ENCODE assay signal across 21 cellular contexts in the genomic region with DNA sequence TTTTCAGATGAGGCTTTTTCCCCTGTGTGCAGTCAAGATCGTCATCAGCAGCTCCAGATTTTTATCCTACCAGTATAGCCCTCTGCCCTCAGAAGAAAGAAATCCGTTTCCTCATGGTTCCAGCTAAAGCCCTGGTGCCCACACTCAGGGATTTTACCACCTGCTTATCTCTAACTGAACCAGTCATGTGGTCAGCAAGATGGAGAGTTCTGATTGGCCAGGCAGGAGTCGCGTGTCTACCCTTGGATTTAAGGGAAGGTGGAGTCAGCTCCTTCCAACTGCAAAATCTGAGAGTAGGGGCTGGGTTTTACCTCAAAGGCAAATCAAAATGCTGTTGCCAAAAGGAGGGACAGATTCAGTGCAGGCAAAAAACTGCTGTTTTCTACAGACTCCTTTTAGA.
"Had no signal": no experiment of that assay in that cellular context is flagged by ENCODE, and none has a peak within 500 bp of the region (broad histone marks: within the 10 kb centered on the region; RNA-seq: fewer than 3 reads in every experiment).

No MANE protein-coding gene starts in this region.

- H3K27ac Mint-ChIP-seq: endodermal cell; stimulated activated memory B cell treated with anti-CD40 and anti-IgM and Interleukin-4, amounts not matched to agents 10 μg/mL and 1 μg/mL and 100 μg/mL, for 72 hours; stimulated activated naive CD8-positive, alpha-beta T cell treated with anti-CD3 and anti-CD28 coated beads, Interleukin-15, Interleukin-2, amounts not matched to agents 100 ng/mL and 50 ng/mL, for 24 hours had no signal

- H3K4me3 ChIP-seq: hepatocyte, psoas muscle, right lobe of liver, spleen, tibial artery, upper lobe of left lung, uterus had no signal

- H3K36me3 Mint-ChIP-seq: naive thymus-derived CD8-positive, alpha-beta T cell; stimulated activated memory B cell treated with anti-CD40 and anti-IgM and Interleukin-4, amounts not matched to agents 10 μg/mL and 1 μg/mL and 100 μg/mL, for 72 hours had no signal

- ATAC-seq: foreskin keratinocyte; naive thymus-derived CD8-positive, alpha-beta T cell; psoas muscle; right lobe of liver; stimulated activated memory B cell treated with anti-CD40 and anti-IgM and Interleukin-4, amounts not matched to agents 10 μg/mL and 1 μg/mL and 100 μg/mL, for 72 hours had no signal

- DNase-seq: effector CD4-positive, alpha-beta T cell; endodermal cell; erythroblast; foreskin keratinocyte; mesendoderm; naive thymus-derived CD8-positive, alpha-beta T cell; psoas muscle; retina; right lobe of liver; spleen; stimulated activated CD4-positive, alpha-beta T cell treated with anti-CD3 and anti-CD28 coated beads, Interleukin-15, amount 100 ng/mL, for 24 hours; stimulated activated CD4-positive, alpha-beta T cell treated with anti-CD3 and anti-CD28 coated beads, Interleukin-1b, Interleukin-23, amount 100 ng/mL, for 48 hours; stimulated activated CD4-positive, alpha-beta T cell treated with anti-CD3 and anti-CD28 coated beads, Interleukin-4, amount 100 ng/mL, for 24 hours; tibial artery; upper lobe of left lung; uterus had no signal

- H3K4me1 ChIP-seq: foreskin keratinocyte, psoas muscle, right lobe of liver, spleen, tibial artery, upper lobe of left lung, uterus had no signal

- H3K9me3 Mint-ChIP-seq: stimulated activated naive CD8-positive, alpha-beta T cell treated with anti-CD3 and anti-CD28 coated beads, Interleukin-15, Interleukin-2, amounts not matched to agents 100 ng/mL and 50 ng/mL, for 24 hours had no signal

- H3K4me1 Mint-ChIP-seq: naive thymus-derived CD8-positive, alpha-beta T cell; stimulated activated memory B cell treated with anti-CD40 and anti-IgM and Interleukin-4, amounts not matched to agents 10 μg/mL and 1 μg/mL and 100 μg/mL, for 72 hours had no signal

- H3K27ac ChIP-seq: foreskin keratinocyte, hepatocyte, neutrophil, psoas muscle, right lobe of liver, spleen, tibial artery, upper lobe of left lung, uterus had no signal

- H3K27me3 Mint-ChIP-seq: stimulated activated memory B cell treated with anti-CD40 and anti-IgM and Interleukin-4, amounts not matched to agents 10 μg/mL and 1 μg/mL and 100 μg/mL, for 72 hours; stimulated activated naive CD8-positive, alpha-beta T cell treated with anti-CD3 and anti-CD28 coated beads, Interleukin-15, Interleukin-2, amounts not matched to agents 100 ng/mL and 50 ng/mL, for 24 hours had no signal

- H3K4me3 Mint-ChIP-seq: endodermal cell; naive thymus-derived CD8-positive, alpha-beta T cell; stimulated activated memory B cell treated with anti-CD40 and anti-IgM and Interleukin-4, amounts not matched to agents 10 μg/mL and 1 μg/mL and 100 μg/mL, for 72 hours; stimulated activated naive CD8-positive, alpha-beta T cell treated with anti-CD3 and anti-CD28 coated beads, Interleukin-15, Interleukin-2, amounts not matched to agents 100 ng/mL and 50 ng/mL, for 24 hours had no signal

- FAIRE-seq: endothelial cell of umbilical vein had no signal

- H3K9me3 ChIP-seq: neutrophil, right lobe of liver, tibial artery, upper lobe of left lung, uterus had no signal

- H3K36me3 ChIP-seq: neutrophil, right lobe of liver, spleen, tibial artery, upper lobe of left lung, uterus had no signal

- H3K27me3 ChIP-seq: foreskin keratinocyte, hepatocyte, neutrophil, right lobe of liver, spleen, tibial artery, upper lobe of left lung, uterus had no signal
